ENCODE assay signal across 8 cellular contexts in the genomic region with DNA sequence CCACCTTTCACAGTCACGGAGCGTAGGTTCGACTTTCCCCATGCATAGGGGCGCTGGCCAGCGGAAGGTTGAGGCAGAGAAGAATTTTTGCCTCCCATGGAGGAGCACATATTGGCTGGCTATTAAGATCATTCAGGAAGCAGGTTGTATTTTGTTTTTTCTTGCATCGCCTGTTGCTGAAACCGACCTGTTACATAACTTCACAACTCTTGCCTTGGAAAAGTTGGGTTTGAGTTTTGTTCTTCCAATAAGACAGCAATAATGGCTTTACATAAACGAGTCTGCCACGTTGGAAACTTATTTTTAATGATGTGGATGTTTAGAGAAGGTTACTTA. TPM values are rescaled to one million over a fixed set of nuclear protein-coding genes. Genes with fewer than 3 reads are reported as not detected.
DNase-seq lines count a peak whose midpoint lies in the region; ATAC-seq and TF ChIP-seq lines count a peak whose summit lies in the region.

No MANE protein-coding gene starts in this region.

- intact Hi-C loops in spleen (cut with DNase I; ENCODE audit: low total_unique reads) = no loop called here

- DNase-seq in DMS79 treated with DMSO at 0.1 percent for 48 hours (lab: John Stamatoyannopoulos, UW) (peak; percentile 14), DMS79 (lab: John Stamatoyannopoulos, UW) (no peak), T-helper 17 cell (no peak), glomerular visceral epithelial cell (ENCODE audit: extremely low spot score) (peak; percentile 18), spleen (no peak), H4 (ENCODE audit: low spot score) (no peak)
- DNase-seq in central memory CD4-positive, alpha-beta T cell = no peak

- TF ChIP-seq POLR2A in spleen (IDR thresholded peaks at IDR 0.05) = no peak

- WGBS in spleen, 5 donors = 2 to 3% (median 2%) methylated on average over 9 of the region's 9 CpGs

- H3K27ac ChIP-seq in spleen = peak overlapping the region in 7 of 8 donors; percentile 63 to 96 (median 94)

- H3K4me3 Mint-ChIP-seq in T-helper 17 cell = peak overlapping the region; percentile 95

- peaks cover 6% of the 10 kb centered on the region for H3K27me3 Mint-ChIP-seq in T-helper 17 cell

- peak overlapping the region; percentile 35 to 95 (median 80) for H3K4me3 ChIP-seq in spleen

- peaks cover 42% of the 10 kb centered on the region for H3K4me1 Mint-ChIP-seq in T-helper 17 cell

- ATAC-seq in T-helper 17 cell (no peak), GM21576 (IDR thresholded peaks at IDR 0.05; ENCODE audit: unreplicated experiment) (no peak)

- peaks cover 2% of the 10 kb centered on the region for H3K36me3 Mint-ChIP-seq in T-helper 17 cell (ENCODE audit: low read depth)

- H3K9me3 ChIP-seq in T-helper 17 cell (ENCODE audit: control insufficient read depth, low read length, poor library complexity, severe bottlenecking) (no peaks in the 10 kb centered on the region), spleen (no peaks in the 10 kb centered on the region)

- H3K36me3 ChIP-seq in spleen = peaks cover 0 to 42% (median 7%) of the 10 kb centered on the region in 6 donors

- peaks cover 31 to 68% (median 61%) of the 10 kb centered on the region in 6 donors for H3K4me1 ChIP-seq in spleen

- peaks cover 0 to 7% (median 0%) of the 10 kb centered on the region in 7 donors for H3K27me3 ChIP-seq in spleen (replicated peaks in 1 of 7)

- peak overlapping the region; percentile 95 for H3K27ac Mint-ChIP-seq in T-helper 17 cell

- TF ChIP-seq CTCF in spleen (IDR thresholded peaks at IDR 0.05 in 8 of 11, conservative IDR thresholded peaks at IDR 0.05 in 3 of 11) = no peak

RNA-seq across cellular contexts. Expression of a gene that starts 1.4 kb away (rescaled TPM):
- total RNA-seq in T-helper 17 cell (100 to 1,000 TPM; 135 to 143 TPM), spleen (100 to 1,000 TPM in 1 of 7 donors, 10 to 100 TPM in 6; 81.3 to 161 (median 87.7) TPM)
- 10 to 100 TPM; 31.2 to 63.5 (median 34.8) TPM for polyA plus RNA-seq in spleen
- total RNA-seq in H4 (2014; rRNA removed; shearing (Covaris generic)) = 33.8 and 46.2 TPM in 2 replicates

RNA-seq across cellular contexts. Expression of a gene that starts 42.0 kb away (rescaled TPM):
- total RNA-seq in T-helper 17 cell (not detected), spleen (not detected)
- 1 to 10 TPM in 1 of 3 donors, under 1 TPM in 2; 0.04 to 1.0 (median 0.13) TPM for polyA plus RNA-seq in spleen
- total RNA-seq in H4 (2014; rRNA removed; shearing (Covaris generic)) = 0.08 TPM in 1 of 2 replicates, not detected in the other

Comparison
In these comparisons a context has a peak if more than half of its experiments do, and no peak if none do; other contexts are left out.
1. DNase-seq: peak in DMS79 treated with DMSO at 0.1 percent for 48 hours (single experiment) and glomerular visceral epithelial cell (single experiment); none in DMS79 (single experiment), T-helper 17 cell (0 of 3), spleen (single experiment), H4 (single experiment) and central memory CD4-positive, alpha-beta T cell (single experiment).